Comparison of ENCODE assay signal across 9 cellular contexts in the genomic region with DNA sequence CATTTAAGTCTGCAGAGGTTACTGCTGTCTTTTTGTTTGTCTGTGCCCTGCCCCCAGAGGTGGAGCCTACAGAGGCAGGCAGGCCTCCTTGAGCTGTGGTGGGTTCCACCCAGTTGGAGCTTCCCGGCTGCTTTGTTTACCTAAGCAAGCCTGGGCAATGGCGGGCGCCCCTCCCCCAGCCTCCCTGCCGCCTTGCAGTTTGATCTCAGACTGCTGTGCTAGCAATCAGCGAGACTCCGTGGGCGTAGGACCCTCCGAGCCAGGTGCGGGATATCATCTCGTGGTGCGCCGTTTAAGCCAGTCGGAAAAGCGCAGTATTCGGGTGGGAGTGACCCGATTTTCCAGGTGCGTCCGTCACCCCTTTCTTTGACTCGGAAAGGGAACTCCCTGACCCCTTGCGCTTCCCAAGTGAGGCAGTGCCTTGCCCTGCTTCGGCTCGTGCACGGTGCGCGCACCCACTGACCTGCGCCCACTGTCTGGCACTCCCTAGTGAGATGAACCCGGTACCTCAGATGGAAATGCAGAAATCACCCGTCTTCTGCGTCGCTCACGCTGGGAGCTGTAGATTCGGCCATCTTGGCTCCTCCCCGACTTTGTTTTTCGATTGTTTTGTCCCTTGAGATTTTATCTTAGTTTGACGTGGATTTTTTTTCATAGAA. TPM values are rescaled to one million over a fixed set of nuclear protein-coding genes. Genes with fewer than 3 reads are reported as not detected.
DNase-seq lines count a peak whose midpoint lies in the region; TF ChIP-seq lines count a peak whose summit lies in the region.
"Not testable (repeated sequence)": the region's sequence is repeated elsewhere in the genome, so short reads cannot be mapped to it uniquely, and the experiment has no call there.
"Had no signal": no experiment of that assay in that cellular context is flagged by ENCODE, and none has a peak within 500 bp of the region (broad histone marks: within the 10 kb centered on the region; RNA-seq: fewer than 3 reads in every experiment).

No MANE protein-coding gene starts in this region.

- TF ChIP-seq CTCF in A673 (conservative IDR thresholded peaks at IDR 0.05; ENCODE audit: low read depth, low read length); H9 (conservative IDR thresholded peaks at IDR 0.05); VCaP (conservative IDR thresholded peaks at IDR 0.05); chondrocyte (IDR thresholded peaks at IDR 0.05); neural crest cell (conservative IDR thresholded peaks at IDR 0.05): not testable (repeated sequence)

- H3K23ac ChIP-seq in H9 (ENCODE audit: insufficient read length, low read depth, low read length), result not testable (repeated sequence)

- H2BK15ac ChIP-seq in H9 (ENCODE audit: low read depth, low read length), result not testable (repeated sequence)

- H2AK5ac ChIP-seq in H9 (ENCODE audit: insufficient read length, low read length), result not testable (repeated sequence)

- POLR2A ChIA-PET in A673 (lab: Charles Lee; ENCODE audit: low non-redundant PET), result not testable (repeated sequence)

- peaks cover 13 to 22% of the 10 kb centered on the region in 2 experiments for H3K9me3 Mint-ChIP-seq in H9
- H3K9me3 Mint-ChIP-seq in chondrocyte (ENCODE audit: low read depth); neural crest cell: not testable (repeated sequence)

- not testable (repeated sequence) for H3K14ac ChIP-seq in H9 (ENCODE audit: insufficient read depth, low read length)

- not testable (repeated sequence) for H4K8ac ChIP-seq in H9 (replicated peaks; ENCODE audit: insufficient read length, low read depth, low read length)

- H3K4me3 ChIP-seq in A673 (ENCODE audit: low read depth, low read length, poor library complexity, severe bottlenecking), result peak overlapping the region; percentile 53
- H3K4me3 ChIP-seq in iPS-15b (ENCODE audit: low read depth, low read length), result peak overlapping the region; percentile 36

- BruUV-seq in A673 (replicated peaks; lab: Mats Ljungman, UMichigan), result TSS peak; percentile 70

- CTCF ChIA-PET in A673 (lab: Charles Lee), result not testable (repeated sequence)

- DNase-seq in A673 (ENCODE audit: low spot score); H9; chondrocyte (ENCODE audit: low spot score): not testable (repeated sequence)
- DNase-seq in NCI-H146 treated with DMSO at 0.1 percent for 48 hours (lab: John Stamatoyannopoulos, UW; ENCODE audit: unreplicated experiment) (peak; percentile 8), NCI-H526 treated with DMSO at 0.1 percent for 48 hours (lab: John Stamatoyannopoulos, UW) (peak; percentile 71), neural crest cell (ENCODE audit: low read depth, low spot score) (peak; percentile 21)

- H3K4me3 Mint-ChIP-seq in H9, result peak overlapping the region; percentile 81 to 84
- H3K4me3 Mint-ChIP-seq in chondrocyte (ENCODE audit: unreplicated experiment), result peak overlapping the region; percentile 71
- H3K4me3 Mint-ChIP-seq in neural crest cell, result peak overlapping the region; percentile 94

- H3K9ac ChIP-seq in H9 (ENCODE audit: extremely low read depth, insufficient read length, low read length), result peak overlapping the region; percentile 65
- not testable (repeated sequence) for H3K9ac ChIP-seq in iPS-15b (ENCODE audit: low read depth, low read length)

- not testable (repeated sequence) for H2BK12ac ChIP-seq in H9 (ENCODE audit: insufficient read length, low read depth, low read length)

- not testable (repeated sequence) for H4K20me1 ChIP-seq in H9 (ENCODE audit: control insufficient read depth, insufficient read depth, insufficient read length)

- not testable (repeated sequence) for H4K91ac ChIP-seq in H9 (ENCODE audit: insufficient read length, low read depth, low read length)

- not testable (repeated sequence) for H3K18ac ChIP-seq in H9 (ENCODE audit: insufficient read length, low read depth, low read length)

- H3K27me3 Mint-ChIP-seq in H9 (ENCODE audit: low read depth); chondrocyte (ENCODE audit: low read depth); neural crest cell (ENCODE audit: low read depth): not testable (repeated sequence)

- not testable (repeated sequence) for H3K23me2 ChIP-seq in H9 (ENCODE audit: insufficient read length, low read depth, low read length, poor library complexity, severe bottlenecking)

- not testable (repeated sequence) for H3K27me3 ChIP-seq in A673 (replicated peaks; ENCODE audit: insufficient read depth, low read depth, low read length, poor library complexity); H9 (ENCODE audit: insufficient read depth, low read length); iPS-15b (ENCODE audit: control insufficient read depth, insufficient read depth, low read length)

- peaks cover 9 to 36% (median 35%) of the 10 kb centered on the region in 3 experiments for H3K36me3 Mint-ChIP-seq in H9 (ENCODE audit: insufficient read depth in 1 of 3, low read depth in 3 of 3)
- H3K36me3 Mint-ChIP-seq in chondrocyte (ENCODE audit: low read depth), result not testable (repeated sequence)
- H3K36me3 Mint-ChIP-seq in neural crest cell (ENCODE audit: low read depth), result peaks cover 31% of the 10 kb centered on the region

- H3K9me3 ChIP-seq in A673 (ENCODE audit: low read depth, low read length, poor library complexity, severe bottlenecking); H9 (ENCODE audit: control insufficient read depth, low read depth, low read length); iPS-15b (ENCODE audit: control insufficient read depth, insufficient read depth, low read length): not testable (repeated sequence)

- H3K27ac Mint-ChIP-seq in H9 (peak overlapping the region; percentile 92 to 97 (median 96)), chondrocyte (ENCODE audit: unreplicated experiment) (peak overlapping the region; percentile 37), neural crest cell (ENCODE audit: unreplicated experiment) (peak overlapping the region; percentile 96)

- not testable (repeated sequence) for H3K79me2 ChIP-seq in H9 (ENCODE audit: insufficient read depth, low read length)

- H2BK20ac ChIP-seq in H9 (ENCODE audit: low read depth, low read length, poor library complexity, severe bottlenecking), result not testable (repeated sequence)

- H4K5ac ChIP-seq in H9 (ENCODE audit: insufficient read length, low read depth, low read length), result not testable (repeated sequence)

- not testable (repeated sequence) for H3K79me1 ChIP-seq in H9 (ENCODE audit: insufficient read depth, low read depth, low read length, poor library complexity, severe bottlenecking)

- H2BK120ac ChIP-seq in H9 (ENCODE audit: low read depth, low read length, poor library complexity, severe bottlenecking), result not testable (repeated sequence)

- not testable (repeated sequence) for H2BK5ac ChIP-seq in H9 (ENCODE audit: insufficient read length, low read length)

- not testable (repeated sequence) for H2AFZ ChIP-seq in H9 (ENCODE audit: low read length)

- H3K4me1 ChIP-seq in A673 (ENCODE audit: insufficient read depth, low read length, poor library complexity, severe bottlenecking); H9 (ENCODE audit: insufficient read depth, low read length); iPS-15b (ENCODE audit: control insufficient read depth, insufficient read depth, low read length): not testable (repeated sequence)

- H3K56ac ChIP-seq in H9 (ENCODE audit: insufficient read length, low read depth, low read length), result not testable (repeated sequence)

- H3K27ac ChIP-seq in A673 (ENCODE audit: low read depth, low read length, poor library complexity, severe bottlenecking) (peak overlapping the region; percentile 53), VCaP (peak overlapping the region; percentile 65)
- not testable (repeated sequence) for H3K27ac ChIP-seq in H9 (ENCODE audit: insufficient read length, low read depth, low read length)

- H3T11ph ChIP-seq in H9 (ENCODE audit: low read length), result not testable (repeated sequence)

- peaks cover 24 to 38% of the 10 kb centered on the region in 2 experiments for H3K4me1 Mint-ChIP-seq in H9
- H3K4me1 Mint-ChIP-seq in chondrocyte (ENCODE audit: low read depth), result peaks cover 12% of the 10 kb centered on the region
- peaks cover 36% of the 10 kb centered on the region for H3K4me1 Mint-ChIP-seq in neural crest cell

- peak overlapping the region; percentile 64 for H3K4me2 ChIP-seq in H9 (ENCODE audit: insufficient read depth, insufficient read length, low read length)

- no CpG with 5 or more reads among the region's 35 CpGs for WGBS in H9 (ENCODE audit: extremely low coverage, insufficient read length, low lambda C conversion rate)

- H3K4ac ChIP-seq in H9 (ENCODE audit: low read depth, low read length), result not testable (repeated sequence)

- intact Hi-C loops in A673 (cut with micrococcal nuclease; ENCODE audit: unreplicated experiment), result not testable (repeated sequence)

- H3K36me3 ChIP-seq in A673 (ENCODE audit: insufficient read depth, low read length, poor library complexity, severe bottlenecking); iPS-15b (ENCODE audit: control insufficient read depth, insufficient read depth, low read length): not testable (repeated sequence)

RNA-seq across cellular contexts. Expression of a gene that starts 52.0 kb away (rescaled TPM):
- 145 and 169 TPM in 2 replicates for total RNA-seq in A673 (2021)
- total RNA-seq in H9 (2021), result 84.3 and 84.7 TPM in 2 replicates
- 34.5 to 40.7 TPM (median 36.1 TPM) in 3 replicates for total RNA-seq in chondrocyte
- total RNA-seq in neural crest cell, result 55.9 and 57.3 TPM in 2 replicates

RNA-seq across cellular contexts. Expression of a gene that starts 52.1 kb away (rescaled TPM):
- 0.20 and 0.73 TPM in 2 replicates for total RNA-seq in A673 (2021)
- total RNA-seq in H9 (2021), result 0.11 and 0.33 TPM in 2 replicates
- 0.10 to 0.19 TPM (median 0.15 TPM) in 3 replicates for total RNA-seq in chondrocyte
- 0.77 and 0.86 TPM in 2 replicates for total RNA-seq in neural crest cell
- total RNA-seq: esophagus muscularis mucosa had no signal

Comparison
In these comparisons a context has a peak if more than half of its experiments do, and no peak if none do; other contexts are left out.
1. H3K27ac Mint-ChIP-seq: peak in every context shown above with its lines; median percentile 96 in H9; 96 in neural crest cell; 37 in chondrocyte.